In the genomic region with DNA sequence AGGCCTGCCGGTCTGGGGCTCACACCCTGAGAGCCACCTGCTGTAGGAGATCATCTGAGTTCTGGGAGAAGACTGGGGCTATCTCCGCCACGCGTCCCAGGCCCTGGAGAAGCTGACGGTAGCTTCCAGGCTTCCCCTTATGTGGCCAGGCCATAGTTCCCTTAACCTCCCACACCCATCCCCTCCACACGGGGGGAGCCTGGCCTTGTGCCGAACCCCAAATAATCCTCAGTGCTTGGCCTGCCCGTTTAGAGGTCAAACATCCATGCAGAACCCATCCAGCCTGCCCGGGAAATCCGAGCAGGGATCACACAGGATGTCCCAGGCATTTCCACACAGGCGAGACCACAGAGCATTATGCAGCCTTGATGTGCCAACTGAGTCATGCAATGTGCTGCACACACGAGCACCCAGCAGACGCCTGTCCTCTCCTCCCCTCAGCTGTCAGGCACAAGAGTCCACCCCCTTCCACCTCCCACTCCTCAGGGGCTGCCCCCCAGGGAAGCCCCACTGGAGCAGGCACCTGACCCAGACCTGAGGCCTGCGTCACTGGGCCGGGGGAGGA, we compare ENCODE assay signal across 24 cellular contexts.
DNase-seq lines count a peak whose midpoint lies in the region; ATAC-seq, FAIRE-seq and TF ChIP-seq lines count a peak whose summit lies in the region.
"Had no signal": no experiment of that assay in that cellular context is flagged by ENCODE, and none has a peak within 500 bp of the region (broad histone marks: within the 10 kb centered on the region; RNA-seq: fewer than 3 reads in every experiment).

No MANE protein-coding gene starts in this region.

- no peak for FAIRE-seq in GM19239 (lab: Jason Lieb, UNC)
- FAIRE-seq: islet of Langerhans had no signal

- no peaks in the 10 kb centered on the region for H3K36me3 ChIP-seq in lower lobe of right lung
- H3K36me3 ChIP-seq: thoracic aorta had no signal

- H3K4me3 ChIP-seq in cardiac fibroblast (replicated peaks in 1 of 2; ENCODE audit: low read depth in 2 of 2, low read length in 2 of 2): no peak overlapping the region
- H3K4me3 ChIP-seq in lower lobe of right lung: no peak overlapping the region
- H3K4me3 ChIP-seq: mucosa of descending colon, thoracic aorta had no signal

- no peaks in the 10 kb centered on the region for H3K27me3 ChIP-seq in lower lobe of right lung (ENCODE audit: low read depth)

- TF ChIP-seq CTCF in cardiac fibroblast (IDR thresholded peaks at IDR 0.05; ENCODE audit: low read depth, low read length): no peak
- no peak for TF ChIP-seq CTCF in lower lobe of right lung (IDR thresholded peaks at IDR 0.05)

- TF ChIP-seq POLR2A in erythroblast (IDR thresholded peaks at IDR 0.05; ENCODE audit: low read length): no peak

- ATAC-seq in lower lobe of right lung: no peak
- ATAC-seq: activated CD8-positive, alpha-beta T cell treated with anti-CD3 and anti-CD28 coated beads for 36 hours; mucosa of descending colon; Panc1; T-cell; WTC11 had no signal

- peaks cover 13% of the 10 kb centered on the region for H3K4me1 ChIP-seq in lower lobe of right lung

- DNase-seq in AG20443 (ENCODE audit: low spot score): peak; percentile 49
- DNase-seq in HK-2 (ENCODE audit: unreplicated experiment): peak; percentile 47
- DNase-seq in cardiac fibroblast (ENCODE audit: low read depth in 2 of 2): peak; percentile 52 to 55
- peak; percentile 24 for DNase-seq in lower lobe of right lung
- DNase-seq in erythroblast (lab: John Stamatoyannopoulos, UW): no peak
- DNase-seq in NOMO-1 treated with dmso at 0.1 percent for 144 hours (lab: John Stamatoyannopoulos, UW; ENCODE audit: unreplicated experiment): no peak
- no peak for DNase-seq in GM19239 (ENCODE audit: insufficient read length, low spot score)
- DNase-seq in NCI-H187 treated with DMSO at 0.1 percent for 48 hours (lab: John Stamatoyannopoulos, UW): no peak
- DNase-seq: activated CD8-positive, alpha-beta T cell treated with anti-CD3 and anti-CD28 coated beads for 36 hours; activated naive CD8-positive, alpha-beta T cell treated with anti-CD3 and anti-CD28 coated beads, Interleukin-2, amount 10 ng/mL, durations not matched to agents 7 days and 5 days; cerebellar nuclear complex; KBM-7; NCI-H1105 treated with DMSO at 0.1 percent for 48 hours; NCI-H2171; NCI-H774; occipital lobe; stimulated activated CD4-positive, alpha-beta T cell treated with anti-CD3 and anti-CD28 coated beads, Interleukin-4, amount 100 ng/mL, for 24 hours; stimulated activated CD8-positive, alpha-beta memory T cell treated with anti-CD3 and anti-CD28 coated beads, Interleukin-4, amount 100 ng/mL, for 48 hours; T-cell had no signal

- no peaks in the 10 kb centered on the region for H3K9me3 ChIP-seq in lower lobe of right lung
- H3K9me3 ChIP-seq: mucosa of descending colon, thoracic aorta had no signal

- intact Hi-C loops in lower lobe of right lung (cut with DNase I): no loop called here

- no peak overlapping the region for H3K27ac ChIP-seq in lower lobe of right lung
- H3K27ac ChIP-seq: thoracic aorta had no signal

Comparison
In these comparisons a context has a peak if more than half of its experiments do, and no peak if none do; other contexts are left out.
1. DNase-seq: peak in AG20443 (single experiment), HK-2 (single experiment), cardiac fibroblast (2 of 2) and lower lobe of right lung (single experiment); none in erythroblast (0 of 2), NOMO-1 treated with dmso at 0.1 percent for 144 hours (single experiment), GM19239 (single experiment) and NCI-H187 treated with DMSO at 0.1 percent for 48 hours (single experiment).